Comparison of ENCODE assay signal across 8 cellular contexts in genomic region chr13:48303331-48304131, GRCh38.
DNase-seq lines count a peak whose midpoint lies in the region; ATAC-seq, FAIRE-seq and TF ChIP-seq lines count a peak whose summit lies in the region.

RB1 (plus strand) TSS chr13:48303751; CDS start chr13:48303913, 162 bp downstream.

- no peak for TF ChIP-seq CTCF in astrocyte of the spinal cord (IDR thresholded peaks at IDR 0.05; ENCODE audit: low read depth, low read length)

- ATAC-seq in HG02970 (IDR thresholded peaks at IDR 0.05; ENCODE audit: low FRiP score, unreplicated experiment): peak; percentile 73

- FAIRE-seq in GM18507 (lab: Jason Lieb, UNC): peak; percentile 90

- H3K4me3 ChIP-seq in astrocyte of the spinal cord (ENCODE audit: low read depth, low read length): peak within 1 kb of the TSS; percentile 61

- in situ Hi-C loops in astrocyte of the spinal cord (cut with HindIII; ENCODE audit: low sequenced_read_pairs): no loop called here

- DNase-seq in GM18507 (ENCODE audit: extremely low spot score, insufficient read length, low read depth): peak; percentile 73
- peak; percentile 84 for DNase-seq in NCI-H2081 (lab: John Stamatoyannopoulos, UW)
- DNase-seq in T1000 (lab: John Stamatoyannopoulos, UW): peak; percentile 51
- DNase-seq in astrocyte of the spinal cord (ENCODE audit: low read depth, low spot score): peak; percentile 94
- DNase-seq in hippocampal formation (lab: John Stamatoyannopoulos, UW): peak; percentile 55 to 78
- DNase-seq in retina: peak; percentile 97
- DNase-seq in NCI-H187 treated with DMSO at 0.1 percent for 48 hours (lab: John Stamatoyannopoulos, UW): no peak
